Comparison of ENCODE assay signal across 16 cellular contexts in the genomic region with DNA sequence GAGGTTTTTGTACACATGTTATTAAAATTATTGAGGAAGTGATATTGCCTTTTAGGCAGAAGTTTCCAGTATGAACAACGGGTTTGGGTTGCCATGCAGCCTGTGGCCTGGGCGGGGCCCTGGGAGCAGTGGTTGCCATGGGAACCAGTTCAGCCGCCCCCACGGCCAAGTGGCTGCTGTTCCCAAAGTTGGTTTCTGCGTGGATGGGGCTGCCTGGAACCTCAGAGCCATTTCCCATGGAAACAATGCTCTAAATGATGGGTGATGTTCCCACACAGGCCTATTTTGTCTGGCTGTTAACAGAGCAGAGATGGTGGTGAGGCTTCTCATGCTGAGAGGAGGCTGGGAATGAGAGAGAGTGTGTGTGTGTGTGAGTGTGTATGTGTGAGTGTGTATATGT. TPM values are rescaled to one million over a fixed set of nuclear protein-coding genes. Genes with fewer than 3 reads are reported as not detected.
DNase-seq lines count a peak whose midpoint lies in the region; ATAC-seq and TF ChIP-seq lines count a peak whose summit lies in the region.
"Had no signal": no experiment of that assay in that cellular context is flagged by ENCODE, and none has a peak within 500 bp of the region (broad histone marks: within the 10 kb centered on the region; RNA-seq: fewer than 3 reads in every experiment).

No MANE protein-coding gene starts in this region.

- H3K9ac ChIP-seq in adipocyte (ENCODE audit: low read length): no peak overlapping the region

- H3K27ac Mint-ChIP-seq in type B pancreatic cell: no peak overlapping the region
- H3K27ac Mint-ChIP-seq: stimulated activated naive CD8-positive, alpha-beta T cell treated with anti-CD3 and anti-CD28 coated beads, Interleukin-15, Interleukin-2, amounts not matched to agents 100 ng/mL and 50 ng/mL, for 24 hours had no signal

- H3K4me3 ChIP-seq in HEK293 (ENCODE audit: low read depth, low read length) (no peak overlapping the region), adipocyte (ENCODE audit: low read length) (no peak overlapping the region), sigmoid colon (no peak overlapping the region)

- H3K4me3 Mint-ChIP-seq in type B pancreatic cell: no peak overlapping the region
- H3K4me3 Mint-ChIP-seq: stimulated activated naive CD8-positive, alpha-beta T cell treated with anti-CD3 and anti-CD28 coated beads, Interleukin-15, Interleukin-2, amounts not matched to agents 100 ng/mL and 50 ng/mL, for 24 hours had no signal

- no peaks in the 10 kb centered on the region for H3K9me3 ChIP-seq in HEK293 (ENCODE audit: control insufficient read depth, insufficient read depth, low read depth, low read length)
- H3K9me3 ChIP-seq in adipocyte (ENCODE audit: control insufficient read depth, low read length): no peaks in the 10 kb centered on the region
- no peaks in the 10 kb centered on the region for H3K9me3 ChIP-seq in sigmoid colon

- H3K27me3 Mint-ChIP-seq in type B pancreatic cell: no peaks in the 10 kb centered on the region

- H3K4me1 ChIP-seq in HEK293 (ENCODE audit: control insufficient read depth, insufficient read depth, low read length) (no peaks in the 10 kb centered on the region), adipocyte (ENCODE audit: control insufficient read depth, insufficient read depth, low read length) (peaks cover 31% of the 10 kb centered on the region), sigmoid colon (peaks cover 0 to 40% (median 6%) of the 10 kb centered on the region in 4 donors)

- no peaks in the 10 kb centered on the region for H3K27me3 ChIP-seq in adipocyte (replicated peaks; ENCODE audit: control insufficient read depth, insufficient read depth, low read length)
- no peaks in the 10 kb centered on the region for H3K27me3 ChIP-seq in sigmoid colon

- 26 to 45% methylated on average over 5 of the region's 5 CpGs for WGBS in sigmoid colon, 2 donors

- no peak for TF ChIP-seq EP300 in sigmoid colon (IDR thresholded peaks at IDR 0.05)

- TF ChIP-seq POLR2A in sigmoid colon (IDR thresholded peaks at IDR 0.05): no peak

- H3K36me3 ChIP-seq in HEK293 (ENCODE audit: control insufficient read depth in 2 of 2, insufficient read depth in 1 of 2, low read length in 2 of 2): no peaks in the 10 kb centered on the region
- peaks cover 8% of the 10 kb centered on the region for H3K36me3 ChIP-seq in adipocyte (ENCODE audit: control insufficient read depth, insufficient read depth, low read length, severe bottlenecking)
- H3K36me3 ChIP-seq in sigmoid colon: no peaks in the 10 kb centered on the region

- DNase-seq in adipocyte (ENCODE audit: low read depth) (peak; percentile 48), left ventricle myocardium superior (peak; percentile 74), sigmoid colon (peak; percentile 72), type B pancreatic cell (ENCODE audit: extremely low spot score, unreplicated experiment) (no peak), mucosa of gallbladder (ENCODE audit: low spot score) (no peak), LoVo (ENCODE audit: low spot score) (no peak)
- no peak for DNase-seq in activated CD4-positive, alpha-beta T cell treated with anti-CD3 and anti-CD28 coated beads, Interleukin-2, amount 50 U/mL, for 1 hour
- DNase-seq: activated T-cell treated with anti-CD3 and anti-CD28 coated beads, Interleukin-2, amount 50 U/mL, for 1 hour; DMS79 treated with DMSO at 0.1 percent for 48 hours; effector memory CD4-positive, alpha-beta T cell; GOT3; T-helper 1 cell had no signal

- POLR2A ChIA-PET in HEK293 (lab: Yijun Ruan, JAX): no interaction called here

- no peak for TF ChIP-seq CTCF in HEK293 (tag by site-specific recombination; IDR thresholded peaks at IDR 0.05)
- TF ChIP-seq CTCF in sigmoid colon (IDR thresholded peaks at IDR 0.05): no peak
- no peak for TF ChIP-seq CTCF in type B pancreatic cell (conservative IDR thresholded peaks at IDR 0.05)

- CTCF ChIA-PET in HEK293 (lab: Yijun Ruan, JAX): no interaction called here

- peak; percentile 10 for ATAC-seq in left ventricle myocardium superior

- H3K36me3 Mint-ChIP-seq in type B pancreatic cell: peaks cover 4% of the 10 kb centered on the region

- H3K27ac ChIP-seq in HEK293 (ENCODE audit: extremely low read depth, low read depth, low read length) (no peak overlapping the region), sigmoid colon (no peak overlapping the region)
- H3K27ac ChIP-seq: HL-60 had no signal

- peaks cover 9% of the 10 kb centered on the region for H3K4me1 Mint-ChIP-seq in type B pancreatic cell (ENCODE audit: unreplicated experiment)

- intact Hi-C loops in left ventricle myocardium superior (cut with micrococcal nuclease) (no loop called here), sigmoid colon (cut with DNase I) (no loop called here)

- H3K9me3 Mint-ChIP-seq in type B pancreatic cell: no peaks in the 10 kb centered on the region

TF ChIP-seq in HEK293, 187 proteins besides CTCF, POLR2A, EP300 and RAD21:
- TF ChIP-seq ZNF146 (tag by site-specific recombination; IDR thresholded peaks at IDR 0.05) (no peak), ZSCAN4 (tag by site-specific recombination; IDR thresholded peaks at IDR 0.05) (peak; percentile 45; the same call in 1 of the 2 replicates), ZFHX2 (tag by site-specific recombination; conservative IDR thresholded peaks at IDR 0.05) (0 out of 2 replicates have a peak, but pooled peaks have one; percentile 20), ZNF350 (tag by site-specific recombination; IDR thresholded peaks at IDR 0.05) (no peak)

RNA-seq across cellular contexts. Expression of gene MRAS, which starts 19.5 kb away (rescaled TPM):
- total RNA-seq in left ventricle myocardium superior (405 TPM), sigmoid colon (10 to 100 TPM; 24.4 to 36.8 (median 30.0) TPM), type B pancreatic cell (ENCODE audit: low replicate concordance) (6.6 and 41.6 TPM in 2 replicates), mucosa of gallbladder (31.7 TPM)
- 10 to 100 TPM in 1 of 3 donors, 1 to 10 TPM in 2; 3.5 to 14.8 (median 7.2) TPM for polyA plus RNA-seq in sigmoid colon

RNA-seq across cellular contexts. Expression of gene NME9, which starts 38.3 kb away (rescaled TPM):
- total RNA-seq in left ventricle myocardium superior: 0.59 TPM
- total RNA-seq in sigmoid colon: not detected
- polyA plus RNA-seq in sigmoid colon: under 1 TPM in 1 of 3 donors, not detected in 2; 0.23 TPM
- 0.40 and 3.7 TPM in 2 replicates for total RNA-seq in type B pancreatic cell (ENCODE audit: low replicate concordance)
- 2.6 TPM for total RNA-seq in mucosa of gallbladder
- total RNA-seq: kidney epithelial cell had no signal

Comparison
In these comparisons a context has a peak if more than half of its experiments do, and no peak if none do; other contexts are left out.
1. DNase-seq: peak in adipocyte (single experiment), left ventricle myocardium superior (single experiment) and sigmoid colon (single experiment); none in type B pancreatic cell (single experiment), mucosa of gallbladder (single experiment), activated CD4-positive, alpha-beta T cell treated with anti-CD3 and anti-CD28 coated beads, Interleukin-2, amount 50 U/mL, for 1 hour (single experiment) and LoVo (single experiment).